Comparison of ENCODE assay signal across 15 cellular contexts in the genomic region with DNA sequence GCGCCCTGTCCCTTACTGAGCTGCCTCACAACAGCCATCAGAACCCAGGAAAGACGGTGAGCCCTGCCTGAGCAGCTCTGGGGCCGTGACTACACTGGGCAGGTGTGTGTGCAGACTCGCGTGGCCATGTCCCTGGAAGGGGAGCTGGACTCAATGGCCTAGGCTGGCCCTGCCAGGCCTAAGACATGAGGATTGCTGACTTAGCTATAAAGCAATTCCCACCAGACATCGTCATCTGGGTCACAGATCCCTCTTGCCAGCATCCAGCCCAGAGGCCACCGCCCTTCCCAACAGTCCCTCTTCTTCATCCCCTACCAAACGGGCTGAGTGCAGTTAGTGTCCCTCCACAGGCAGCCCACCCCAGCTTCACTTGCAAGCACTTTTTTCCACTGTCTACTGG. TPM values are rescaled to one million over a fixed set of nuclear protein-coding genes. Genes with fewer than 3 reads are reported as not detected.
DNase-seq lines count a peak whose midpoint lies in the region; ATAC-seq and TF ChIP-seq lines count a peak whose summit lies in the region.
"Had no signal": no experiment of that assay in that cellular context is flagged by ENCODE, and none has a peak within 500 bp of the region (broad histone marks: within the 10 kb centered on the region; RNA-seq: fewer than 3 reads in every experiment).

No MANE protein-coding gene starts in this region.

- TF ChIP-seq CTCF in VCaP (conservative IDR thresholded peaks at IDR 0.05): no peak

- peaks cover 8 to 14% of the 10 kb centered on the region in 2 donors for H3K4me1 ChIP-seq in naive thymus-derived CD4-positive, alpha-beta T cell (ENCODE audit: control insufficient read depth in 2 of 2, insufficient read depth in 2 of 2, low read length in 2 of 2)

- no peaks in the 10 kb centered on the region for H3K9me3 Mint-ChIP-seq in activated CD4-positive, alpha-beta T cell treated with anti-CD3 and anti-CD28 coated beads for 36 hours (ENCODE audit: low read depth)
- peaks cover 0 to 1% (median 0%) of the 10 kb centered on the region in 11 donors for H3K9me3 Mint-ChIP-seq in naive thymus-derived CD4-positive, alpha-beta T cell

- H3K4me3 Mint-ChIP-seq in activated CD4-positive, alpha-beta T cell treated with anti-CD3 and anti-CD28 coated beads for 36 hours: no peak overlapping the region
- H3K4me3 Mint-ChIP-seq in naive thymus-derived CD4-positive, alpha-beta T cell: peak overlapping the region in 2 of 10 donors; percentile 5 to 35

- peaks cover 0 to 15% (median 0%) of the 10 kb centered on the region in 3 experiments for H3K36me3 ChIP-seq in naive thymus-derived CD4-positive, alpha-beta T cell (ENCODE audit: control insufficient read depth in 2 of 3, insufficient read depth in 3 of 3, low read length in 3 of 3)

- CTCF ChIA-PET in activated CD4-positive, alpha-beta T cell treated with anti-CD3 and anti-CD28 coated beads for 36 hours (lab: Charles Lee): no interaction called here
- CTCF ChIA-PET in naive thymus-derived CD4-positive, alpha-beta T cell (lab: Charles Lee): interaction anchor here (13.2 kb wide), 1 partner anchor 18 kb away, joined by 168 read pairs; a partner anchor contains a TSS

- ATAC-seq in activated CD4-positive, alpha-beta T cell treated with anti-CD3 and anti-CD28 coated beads for 36 hours: no peak
- no peak for ATAC-seq in naive thymus-derived CD4-positive, alpha-beta T cell
- no peak for ATAC-seq in GM19452 (IDR thresholded peaks at IDR 0.05; ENCODE audit: unreplicated experiment)
- ATAC-seq: sciatic nerve had no signal

- intact Hi-C loops in activated CD4-positive, alpha-beta T cell treated with anti-CD3 and anti-CD28 coated beads for 36 hours (cut with DNase I, micrococcal nuclease): no loop called here
- intact Hi-C loops in naive thymus-derived CD4-positive, alpha-beta T cell (cut with micrococcal nuclease): no loop called here

- DNase-seq in activated CD4-positive, alpha-beta T cell treated with anti-CD3 and anti-CD28 coated beads for 36 hours: no peak
- no peak for DNase-seq in activated CD4-positive, alpha-beta T cell treated with anti-CD3 and anti-CD28 coated beads, Interleukin-2, amount 50 U/mL, for 48 hours
- no peak for DNase-seq in naive thymus-derived CD4-positive, alpha-beta T cell
- DNase-seq in T1000 (lab: John Stamatoyannopoulos, UW): no peak
- DNase-seq: effector CD8-positive, alpha-beta T cell; midbrain; NCI-H1105 treated with DMSO at 0.1 percent for 48 hours; NCI-H2171 treated with DMSO at 0.1 percent for 48 hours; NCI-H82; stimulated activated CD4-positive, alpha-beta T cell treated with anti-CD3 and anti-CD28 coated beads, Interleukin-2, amount 100 ng/mL, for 24 hours; upper lobe of left lung had no signal

- no peaks in the 10 kb centered on the region for H3K27me3 ChIP-seq in naive thymus-derived CD4-positive, alpha-beta T cell (ENCODE audit: control insufficient read depth in 2 of 2, insufficient read depth in 2 of 2, low read length in 2 of 2)
- H3K27me3 ChIP-seq: upper lobe of left lung had no signal

- no peaks in the 10 kb centered on the region for H3K9me3 ChIP-seq in naive thymus-derived CD4-positive, alpha-beta T cell (ENCODE audit: control insufficient read depth in 2 of 3, low read length in 3 of 3)
- H3K9me3 ChIP-seq: upper lobe of left lung had no signal

- no peaks in the 10 kb centered on the region for H3K27me3 Mint-ChIP-seq in activated CD4-positive, alpha-beta T cell treated with anti-CD3 and anti-CD28 coated beads for 36 hours
- H3K27me3 Mint-ChIP-seq in naive thymus-derived CD4-positive, alpha-beta T cell: no peaks in the 10 kb centered on the region

- H3K4me1 Mint-ChIP-seq in activated CD4-positive, alpha-beta T cell treated with anti-CD3 and anti-CD28 coated beads for 36 hours: peaks cover 21% of the 10 kb centered on the region
- H3K4me1 Mint-ChIP-seq in naive thymus-derived CD4-positive, alpha-beta T cell: peaks cover 0 to 49% (median 20%) of the 10 kb centered on the region in 7 donors

- H3K4me3 ChIP-seq in naive thymus-derived CD4-positive, alpha-beta T cell (ENCODE audit: low read length): no peak overlapping the region
- H3K4me3 ChIP-seq: upper lobe of left lung had no signal

- peak overlapping the region; percentile 91 for H3K27ac ChIP-seq in VCaP
- H3K27ac ChIP-seq in naive thymus-derived CD4-positive, alpha-beta T cell (ENCODE audit: low read depth, low read length): no peak overlapping the region
- H3K27ac ChIP-seq: KMS-11 had no signal

- POLR2A ChIA-PET in activated CD4-positive, alpha-beta T cell treated with anti-CD3 and anti-CD28 coated beads for 36 hours (lab: Charles Lee): interaction anchor here (0.8 kb wide), 1 partner anchor 15 kb away, joined by 3 read pairs; no protein-coding TSS in a partner anchor
- POLR2A ChIA-PET in naive thymus-derived CD4-positive, alpha-beta T cell (lab: Charles Lee): interaction anchor here (0.9 to 17.4 kb wide), 3 partner anchors 8 to 40 kb away, joined by 3 to 384 read pairs (median 5); a partner anchor contains a TSS

- H3K36me3 Mint-ChIP-seq in activated CD4-positive, alpha-beta T cell treated with anti-CD3 and anti-CD28 coated beads for 36 hours (ENCODE audit: low read depth): peaks cover 7% of the 10 kb centered on the region
- H3K36me3 Mint-ChIP-seq in naive thymus-derived CD4-positive, alpha-beta T cell: peaks cover 0 to 7% (median 0%) of the 10 kb centered on the region in 5 donors

- peak overlapping the region; percentile 65 for H3K27ac Mint-ChIP-seq in activated CD4-positive, alpha-beta T cell treated with anti-CD3 and anti-CD28 coated beads for 36 hours
- peak overlapping the region in 7 of 9 donors; percentile 35 to 76 (median 72) for H3K27ac Mint-ChIP-seq in naive thymus-derived CD4-positive, alpha-beta T cell

RNA-seq across cellular contexts. Expression of a gene that starts 3.7 kb away (rescaled TPM):
- 100 to 1,000 TPM; 108 to 115 TPM for total RNA-seq in activated CD4-positive, alpha-beta T cell treated with anti-CD3 and anti-CD28 coated beads for 36 hours
- total RNA-seq in naive thymus-derived CD4-positive, alpha-beta T cell: 10 to 100 TPM; 45.2 to 79.7 (median 75.6) TPM
- 10 to 100 TPM; 37.6 to 47.2 TPM for polyA plus RNA-seq in naive thymus-derived CD4-positive, alpha-beta T cell

RNA-seq across cellular contexts. Expression of a gene that starts 5.1 kb away (rescaled TPM):
- 100 to 1,000 TPM; 130 to 135 TPM for total RNA-seq in activated CD4-positive, alpha-beta T cell treated with anti-CD3 and anti-CD28 coated beads for 36 hours
- total RNA-seq in naive thymus-derived CD4-positive, alpha-beta T cell: 100 to 1,000 TPM; 310 to 439 (median 377) TPM
- polyA plus RNA-seq in naive thymus-derived CD4-positive, alpha-beta T cell: 100 to 1,000 TPM in 1 of 2 donors, 10 to 100 TPM in 1; 82.5 to 147 TPM

RNA-seq across cellular contexts. Expression of a gene that starts 13.3 kb away (rescaled TPM):
- total RNA-seq in activated CD4-positive, alpha-beta T cell treated with anti-CD3 and anti-CD28 coated beads for 36 hours: 1 to 10 TPM; 6.0 to 8.1 TPM
- total RNA-seq in naive thymus-derived CD4-positive, alpha-beta T cell: 10 to 100 TPM; 14.8 to 32.7 (median 27.7) TPM
- 1 to 10 TPM in 1 of 2 donors, under 1 TPM in 1; 0.47 to 1.3 TPM for polyA plus RNA-seq in naive thymus-derived CD4-positive, alpha-beta T cell

RNA-seq across cellular contexts. Expression of a gene that starts 26.7 kb away (rescaled TPM):
- total RNA-seq in activated CD4-positive, alpha-beta T cell treated with anti-CD3 and anti-CD28 coated beads for 36 hours: not detected
- under 1 TPM in 1 of 5 experiments, not detected in 4; 0.29 TPM for total RNA-seq in naive thymus-derived CD4-positive, alpha-beta T cell
- polyA plus RNA-seq in naive thymus-derived CD4-positive, alpha-beta T cell: not detected

RNA-seq across cellular contexts. Expression of a gene that starts 40.5 kb away (rescaled TPM):
- 100 to 1,000 TPM in 1 of 2 experiments, 10 to 100 TPM in 1; 99.5 to 147 TPM for total RNA-seq in activated CD4-positive, alpha-beta T cell treated with anti-CD3 and anti-CD28 coated beads for 36 hours
- 100 to 1,000 TPM in 1 of 5 experiments, 10 to 100 TPM in 4; 52.3 to 106 (median 67.2) TPM for total RNA-seq in naive thymus-derived CD4-positive, alpha-beta T cell
- polyA plus RNA-seq in naive thymus-derived CD4-positive, alpha-beta T cell: 10 to 100 TPM in 1 of 2 donors, 1 to 10 TPM in 1; 6.6 to 15.0 TPM
